1 cellular context compared by ENCODE assay signal in the genomic region with DNA sequence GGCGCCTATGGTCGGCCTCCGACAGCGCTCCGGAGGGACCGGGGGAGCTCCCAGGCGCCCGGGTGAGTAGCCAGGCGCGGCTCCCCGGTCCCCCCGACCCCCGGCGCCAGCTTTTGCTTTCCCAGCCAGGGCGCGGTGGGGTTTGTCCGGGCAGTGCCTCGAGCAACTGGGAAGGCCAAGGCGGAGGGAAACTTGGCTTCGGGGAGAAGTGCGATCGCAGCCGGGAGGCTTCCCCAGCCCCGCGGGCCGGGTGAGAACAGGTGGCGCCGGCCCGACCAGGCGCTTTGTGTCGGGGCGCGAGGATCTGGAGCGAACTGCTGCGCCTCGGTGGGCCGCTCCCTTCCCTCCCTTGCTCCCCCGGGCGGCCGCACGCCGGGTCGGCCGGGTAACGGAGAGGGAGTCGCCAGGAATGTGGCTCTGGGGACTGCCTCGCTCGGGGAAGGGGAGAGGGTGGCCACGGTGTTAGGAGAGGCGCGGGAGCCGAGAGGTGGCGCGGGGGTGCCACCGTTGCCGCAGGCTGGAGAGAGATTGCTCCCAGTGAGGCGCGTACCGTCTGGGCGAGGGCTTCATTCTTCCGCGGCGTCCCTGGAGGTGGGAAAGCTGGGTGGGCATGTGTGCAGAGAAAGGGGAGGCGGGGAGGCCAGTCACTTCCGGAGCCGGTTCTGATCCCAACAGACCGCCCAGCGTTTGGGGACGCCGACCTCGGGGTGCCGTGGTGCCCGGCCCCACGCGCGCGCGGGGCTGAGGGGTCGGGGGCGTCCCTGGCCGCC.
TF ChIP-seq lines count a peak whose summit lies in the region.

No MANE protein-coding gene starts in this region.

TF ChIP-seq in K562, 482 proteins besides CTCF, POLR2A, EP300 and RAD21 (continued from another document and continues in another):
- TF ChIP-seq, protein P1, sequence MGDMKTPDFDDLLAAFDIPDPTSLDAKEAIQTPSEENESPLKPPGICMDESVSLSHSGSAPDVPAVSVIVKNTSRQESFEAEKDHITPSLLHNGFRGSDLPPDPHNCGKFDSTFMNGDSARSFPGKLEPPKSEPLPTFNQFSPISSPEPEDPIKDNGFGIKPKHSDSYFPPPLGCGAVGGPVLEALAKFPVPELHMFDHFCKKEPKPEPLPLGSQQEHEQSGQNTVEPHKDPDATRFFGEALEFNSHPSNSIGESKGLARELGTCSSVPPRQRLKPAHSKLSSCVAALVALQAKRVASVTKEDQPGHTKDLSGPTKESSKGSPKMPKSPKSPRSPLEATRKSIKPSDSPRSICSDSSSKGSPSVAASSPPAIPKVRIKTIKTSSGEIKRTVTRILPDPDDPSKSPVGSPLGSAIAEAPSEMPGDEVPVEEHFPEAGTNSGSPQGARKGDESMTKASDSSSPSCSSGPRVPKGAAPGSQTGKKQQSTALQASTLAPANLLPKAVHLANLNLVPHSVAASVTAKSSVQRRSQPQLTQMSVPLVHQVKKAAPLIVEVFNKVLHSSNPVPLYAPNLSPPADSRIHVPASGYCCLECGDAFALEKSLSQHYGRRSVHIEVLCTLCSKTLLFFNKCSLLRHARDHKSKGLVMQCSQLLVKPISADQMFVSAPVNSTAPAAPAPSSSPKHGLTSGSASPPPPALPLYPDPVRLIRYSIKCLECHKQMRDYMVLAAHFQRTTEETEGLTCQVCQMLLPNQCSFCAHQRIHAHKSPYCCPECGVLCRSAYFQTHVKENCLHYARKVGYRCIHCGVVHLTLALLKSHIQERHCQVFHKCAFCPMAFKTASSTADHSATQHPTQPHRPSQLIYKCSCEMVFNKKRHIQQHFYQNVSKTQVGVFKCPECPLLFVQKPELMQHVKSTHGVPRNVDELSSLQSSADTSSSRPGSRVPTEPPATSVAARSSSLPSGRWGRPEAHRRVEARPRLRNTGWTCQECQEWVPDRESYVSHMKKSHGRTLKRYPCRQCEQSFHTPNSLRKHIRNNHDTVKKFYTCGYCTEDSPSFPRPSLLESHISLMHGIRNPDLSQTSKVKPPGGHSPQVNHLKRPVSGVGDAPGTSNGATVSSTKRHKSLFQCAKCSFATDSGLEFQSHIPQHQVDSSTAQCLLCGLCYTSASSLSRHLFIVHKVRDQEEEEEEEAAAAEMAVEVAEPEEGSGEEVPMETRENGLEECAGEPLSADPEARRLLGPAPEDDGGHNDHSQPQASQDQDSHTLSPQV (IDR thresholded peaks at IDR 0.05): no peak
- TF ChIP-seq STAT5B (CRISPR knock-in tag; IDR thresholded peaks at IDR 0.05): no peak
- TF ChIP-seq HOXB6 (CRISPR knock-in tag; IDR thresholded peaks at IDR 0.05; ENCODE audit: borderline replicate concordance): no peak
- no peak for TF ChIP-seq RCOR1 (IDR thresholded peaks at IDR 0.05; ENCODE audit: borderline replicate concordance in 1 of 2, low read depth in 2 of 2, low read length in 2 of 2)
- no peak for TF ChIP-seq ARHGAP35 (IDR thresholded peaks at IDR 0.05; ENCODE audit: partially characterized antibody)
- TF ChIP-seq GTF2E2 (tag; IDR thresholded peaks at IDR 0.05): no peak
- peak; percentile 82 for TF ChIP-seq MAX (CRISPR knock-in tag; IDR thresholded peaks at IDR 0.05)
- no peak for TF ChIP-seq NEUROD1 (IDR thresholded peaks at IDR 0.05; ENCODE audit: borderline replicate concordance, low read depth, low read length, partially characterized antibody)
- no peak for TF ChIP-seq NR1H2 (CRISPR knock-in tag; IDR thresholded peaks at IDR 0.05)
- no peak for TF ChIP-seq CEBPZ (IDR thresholded peaks at IDR 0.05; ENCODE audit: borderline replicate concordance, low read depth, low read length)
- no peak for TF ChIP-seq SREBF1 (IDR thresholded peaks at IDR 0.05; ENCODE audit: borderline replicate concordance, low read depth, low read length)
- TF ChIP-seq, protein P2, sequence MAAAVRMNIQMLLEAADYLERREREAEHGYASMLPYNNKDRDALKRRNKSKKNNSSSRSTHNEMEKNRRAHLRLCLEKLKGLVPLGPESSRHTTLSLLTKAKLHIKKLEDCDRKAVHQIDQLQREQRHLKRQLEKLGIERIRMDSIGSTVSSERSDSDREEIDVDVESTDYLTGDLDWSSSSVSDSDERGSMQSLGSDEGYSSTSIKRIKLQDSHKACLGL (CRISPR knock-in tag; IDR thresholded peaks at IDR 0.05; ENCODE audit: borderline replicate concordance, poor library complexity, severe bottlenecking): no peak
- peak; percentile 32; the same call in 1 of the 2 replicates for TF ChIP-seq EP400 (IDR thresholded peaks at IDR 0.05)
- TF ChIP-seq ZNF696 (CRISPR knock-in tag; conservative IDR thresholded peaks at IDR 0.05): no peak
- TF ChIP-seq PRMT5 (CRISPR knock-in tag; IDR thresholded peaks at IDR 0.05): no peak
- TF ChIP-seq KLF6 (CRISPR knock-in tag; IDR thresholded peaks at IDR 0.05; ENCODE audit: borderline replicate concordance): peak; percentile 62; the same call in 1 of the 2 replicates
- TF ChIP-seq ZNF311 (CRISPR knock-in tag; IDR thresholded peaks at IDR 0.05): no peak
- TF ChIP-seq ZNF224 (CRISPR knock-in tag; IDR thresholded peaks at IDR 0.05): no peak
- TF ChIP-seq ZNF778 (CRISPR knock-in tag; IDR thresholded peaks at IDR 0.05): no peak
- no peak for TF ChIP-seq PCBP1 (IDR thresholded peaks at IDR 0.05; ENCODE audit: low read depth, low read length, poor library complexity, severe bottlenecking)
- TF ChIP-seq ZNF668 (CRISPR knock-in tag; IDR thresholded peaks at IDR 0.05): no peak
- no peak for TF ChIP-seq CEBPG (CRISPR knock-in tag; IDR thresholded peaks at IDR 0.05)
- TF ChIP-seq CEBPG (tag; conservative IDR thresholded peaks at IDR 0.05 in 1 of 2, IDR thresholded peaks at IDR 0.05 in 1 of 2): no peak
- TF ChIP-seq MEF2D (tag; conservative IDR thresholded peaks at IDR 0.05; ENCODE audit: low read depth): no peak
- TF ChIP-seq, protein P3, sequence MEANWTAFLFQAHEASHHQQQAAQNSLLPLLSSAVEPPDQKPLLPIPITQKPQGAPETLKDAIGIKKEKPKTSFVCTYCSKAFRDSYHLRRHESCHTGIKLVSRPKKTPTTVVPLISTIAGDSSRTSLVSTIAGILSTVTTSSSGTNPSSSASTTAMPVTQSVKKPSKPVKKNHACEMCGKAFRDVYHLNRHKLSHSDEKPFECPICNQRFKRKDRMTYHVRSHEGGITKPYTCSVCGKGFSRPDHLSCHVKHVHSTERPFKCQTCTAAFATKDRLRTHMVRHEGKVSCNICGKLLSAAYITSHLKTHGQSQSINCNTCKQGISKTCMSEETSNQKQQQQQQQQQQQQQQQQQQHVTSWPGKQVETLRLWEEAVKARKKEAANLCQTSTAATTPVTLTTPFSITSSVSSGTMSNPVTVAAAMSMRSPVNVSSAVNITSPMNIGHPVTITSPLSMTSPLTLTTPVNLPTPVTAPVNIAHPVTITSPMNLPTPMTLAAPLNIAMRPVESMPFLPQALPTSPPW (CRISPR knock-in tag; IDR thresholded peaks at IDR 0.05): peak; percentile 21; the same call in 1 of the 2 replicates
- peak; percentile 65 for TF ChIP-seq POLR2G (IDR thresholded peaks at IDR 0.05; ENCODE audit: low read depth, low read length)
- TF ChIP-seq ZNF316 (IDR thresholded peaks at IDR 0.05): no peak
- no peak for TF ChIP-seq PTTG1 (tag; IDR thresholded peaks at IDR 0.05; ENCODE audit: low read depth)
- no peak for TF ChIP-seq ZSCAN32 (CRISPR knock-in tag; IDR thresholded peaks at IDR 0.05)
- TF ChIP-seq ZNF551 (CRISPR knock-in tag; IDR thresholded peaks at IDR 0.05): no peak
- no peak for TF ChIP-seq RHOXF2B (CRISPR knock-in tag; conservative IDR thresholded peaks at IDR 0.05)
- TF ChIP-seq EGR1 (conservative IDR thresholded peaks at IDR 0.05): no peak
- TF ChIP-seq, protein P4, sequence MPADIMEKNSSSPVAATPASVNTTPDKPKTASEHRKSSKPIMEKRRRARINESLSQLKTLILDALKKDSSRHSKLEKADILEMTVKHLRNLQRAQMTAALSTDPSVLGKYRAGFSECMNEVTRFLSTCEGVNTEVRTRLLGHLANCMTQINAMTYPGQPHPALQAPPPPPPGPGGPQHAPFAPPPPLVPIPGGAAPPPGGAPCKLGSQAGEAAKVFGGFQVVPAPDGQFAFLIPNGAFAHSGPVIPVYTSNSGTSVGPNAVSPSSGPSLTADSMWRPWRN (IDR thresholded peaks at IDR 0.05; ENCODE audit: low read depth): no peak
- TF ChIP-seq SMC3 (conservative IDR thresholded peaks at IDR 0.05; ENCODE audit: insufficient read depth, low read depth, low read length): no peak
- TF ChIP-seq E2F1 (CRISPR knock-in tag; IDR thresholded peaks at IDR 0.05): no peak
- TF ChIP-seq ARID2 (IDR thresholded peaks at IDR 0.05): no peak
- TF ChIP-seq LARP7 (IDR thresholded peaks at IDR 0.05): no peak
- TF ChIP-seq ZBTB49 (CRISPR knock-in tag; IDR thresholded peaks at IDR 0.05; ENCODE audit: borderline replicate concordance): no peak
- no peak for TF ChIP-seq MECOM (CRISPR knock-in tag; IDR thresholded peaks at IDR 0.05)
- TF ChIP-seq TARDBP (IDR thresholded peaks at IDR 0.05): no peak
- TF ChIP-seq DPF2 (IDR thresholded peaks at IDR 0.05): no peak
- TF ChIP-seq GABPB1 (CRISPR knock-in tag; IDR thresholded peaks at IDR 0.05): 0 out of 2 replicates have a peak, but pooled peaks have one; percentile 26
- no peak for TF ChIP-seq BRF1 (IDR thresholded peaks at IDR 0.05; ENCODE audit: borderline replicate concordance, extremely low read depth, insufficient read length)
